ENCODE assay signal across 17 cellular contexts in genomic region chr2:134281815-134282419, GRCh38. TPM values are rescaled to one million over a fixed set of nuclear protein-coding genes. Genes with fewer than 3 reads are reported as not detected.
DNase-seq lines count a peak whose midpoint lies in the region; ATAC-seq and TF ChIP-seq lines count a peak whose summit lies in the region.
"Had no signal": no experiment of that assay in that cellular context is flagged by ENCODE, and none has a peak within 500 bp of the region (broad histone marks: within the 10 kb centered on the region; RNA-seq: fewer than 3 reads in every experiment).

No MANE protein-coding gene starts in this region.

- peaks cover 49 to 86% (median 76%) of the 10 kb centered on the region in 3 donors for H3K4me1 Mint-ChIP-seq in CD8-positive, alpha-beta memory T cell
- peaks cover 42 to 74% (median 62%) of the 10 kb centered on the region in 3 donors for H3K4me1 Mint-ChIP-seq in IgD-negative memory B cell
- peaks cover 62% of the 10 kb centered on the region for H3K4me1 Mint-ChIP-seq in activated T-helper 17 cell treated with anti-CD3 and anti-CD28 coated beads, Interleukin-2, amount 50 U/mL, for 72 hours
- H3K4me1 Mint-ChIP-seq in natural killer cell, result peaks cover 30 to 60% of the 10 kb centered on the region in 2 donors

- H3K27ac Mint-ChIP-seq in CD8-positive, alpha-beta memory T cell, result peak overlapping the region in 4 of 8 donors; percentile 20 to 72 (median 55)
- H3K27ac Mint-ChIP-seq in IgD-negative memory B cell, result peak overlapping the region; percentile 70 to 88 (median 88)
- peak overlapping the region; percentile 84 for H3K27ac Mint-ChIP-seq in activated T-helper 17 cell treated with anti-CD3 and anti-CD28 coated beads, Interleukin-2, amount 50 U/mL, for 72 hours
- no peak overlapping the region for H3K27ac Mint-ChIP-seq in natural killer cell
- H3K27ac Mint-ChIP-seq: H9 had no signal

- peak overlapping the region in 5 of 7 donors; percentile 15 to 82 (median 37) for H3K4me3 Mint-ChIP-seq in CD8-positive, alpha-beta memory T cell
- peak overlapping the region in 3 of 4 donors; percentile 69 to 77 (median 76) for H3K4me3 Mint-ChIP-seq in IgD-negative memory B cell
- peak overlapping the region; percentile 75 for H3K4me3 Mint-ChIP-seq in activated T-helper 17 cell treated with anti-CD3 and anti-CD28 coated beads, Interleukin-2, amount 50 U/mL, for 72 hours
- H3K4me3 Mint-ChIP-seq in natural killer cell, result peak overlapping the region; percentile 18
- H3K4me3 Mint-ChIP-seq: H9 had no signal

- CTCF ChIA-PET in CD8-positive, alpha-beta memory T cell (lab: Charles Lee), result interaction anchor here (0.9 to 1.4 kb wide), 3 partner anchors 32 to 130 kb away, joined by 3 to 4 read pairs (median 3); no protein-coding TSS in a partner anchor

- no peaks in the 10 kb centered on the region for H3K27me3 ChIP-seq in CD8-positive, alpha-beta memory T cell (ENCODE audit: insufficient read depth, low read length, poor library complexity, severe bottlenecking)
- H3K27me3 ChIP-seq: colonic mucosa, hepatocyte, stomach had no signal

- no peak for DNase-seq in CD8-positive, alpha-beta memory T cell
- DNase-seq in natural killer cell (no peak), OCI-M1 (lab: John Stamatoyannopoulos, UW) (no peak)
- no peak for DNase-seq in stimulated activated CD4-positive, alpha-beta T cell treated with anti-CD3 and anti-CD28 coated beads, Interleukin-1b, Interleukin-23, amount 100 ng/mL, for 48 hours
- DNase-seq: colonic mucosa, H9, KBM-7, NCI-H187, NCI-H526 treated with DMSO at 0.1 percent for 48 hours, stomach had no signal

- POLR2A ChIA-PET in CD8-positive, alpha-beta memory T cell (lab: Charles Lee), result interaction anchor here (1.3 kb wide), 1 partner anchor 101 kb away, joined by 7 read pairs; no protein-coding TSS in a partner anchor

- no peak for TF ChIP-seq CTCF in natural killer cell (IDR thresholded peaks at IDR 0.05)

- peaks cover 32% of the 10 kb centered on the region for H3K4me1 ChIP-seq in CD8-positive, alpha-beta memory T cell (ENCODE audit: insufficient read depth, low read length)
- H3K4me1 ChIP-seq: colonic mucosa had no signal

- peaks cover 0 to 2% of the 10 kb centered on the region in 2 donors for H3K27me3 Mint-ChIP-seq in CD8-positive, alpha-beta memory T cell
- H3K27me3 Mint-ChIP-seq in IgD-negative memory B cell, result no peaks in the 10 kb centered on the region
- H3K27me3 Mint-ChIP-seq in activated T-helper 17 cell treated with anti-CD3 and anti-CD28 coated beads, Interleukin-2, amount 50 U/mL, for 72 hours, result no peaks in the 10 kb centered on the region
- peaks cover 60 to 67% of the 10 kb centered on the region in 2 donors for H3K27me3 Mint-ChIP-seq in natural killer cell (ENCODE audit: low read depth in 2 of 2)

- peaks cover 4 to 15% (median 9%) of the 10 kb centered on the region in 3 donors for H3K36me3 Mint-ChIP-seq in CD8-positive, alpha-beta memory T cell
- H3K36me3 Mint-ChIP-seq in IgD-negative memory B cell (peaks cover 10% of the 10 kb centered on the region), natural killer cell (peaks cover 32% of the 10 kb centered on the region)
- H3K36me3 Mint-ChIP-seq in activated T-helper 17 cell treated with anti-CD3 and anti-CD28 coated beads, Interleukin-2, amount 50 U/mL, for 72 hours (ENCODE audit: low read depth), result peaks cover 54% of the 10 kb centered on the region

- intact Hi-C loops in natural killer cell (cut with micrococcal nuclease), result no loop called here

- ATAC-seq in activated T-helper 17 cell treated with anti-CD3 and anti-CD28 coated beads, Interleukin-2, amount 50 U/mL, for 72 hours (replicated peaks), result peak; percentile 59
- no peak for ATAC-seq in natural killer cell
- no peak for ATAC-seq in GM19035 (IDR thresholded peaks at IDR 0.05; ENCODE audit: unreplicated experiment)
- ATAC-seq: esophagus mucosa, left lobe of liver, sciatic nerve had no signal

- no peaks in the 10 kb centered on the region for H3K36me3 ChIP-seq in CD8-positive, alpha-beta memory T cell (ENCODE audit: insufficient read depth, low read length)
- H3K36me3 ChIP-seq: colonic mucosa had no signal

- no peaks in the 10 kb centered on the region for H3K9me3 Mint-ChIP-seq in CD8-positive, alpha-beta memory T cell
- H3K9me3 Mint-ChIP-seq in IgD-negative memory B cell, result peaks cover 0 to 2% (median 0%) of the 10 kb centered on the region in 3 donors
- H3K9me3 Mint-ChIP-seq in activated T-helper 17 cell treated with anti-CD3 and anti-CD28 coated beads, Interleukin-2, amount 50 U/mL, for 72 hours, result no peaks in the 10 kb centered on the region
- no peaks in the 10 kb centered on the region for H3K9me3 Mint-ChIP-seq in natural killer cell
- H3K9me3 Mint-ChIP-seq: H9 had no signal

- H3K9me3 ChIP-seq in CD8-positive, alpha-beta memory T cell (ENCODE audit: low read length), result no peaks in the 10 kb centered on the region
- H3K9me3 ChIP-seq: colonic mucosa, stomach had no signal

- H3K4me3 ChIP-seq in CD8-positive, alpha-beta memory T cell (ENCODE audit: low read length), result no peak overlapping the region
- H3K4me3 ChIP-seq: colonic mucosa, hepatocyte, stomach had no signal

- no peak overlapping the region for H3K27ac ChIP-seq in CD8-positive, alpha-beta memory T cell (ENCODE audit: low read depth, low read length)
- H3K27ac ChIP-seq: colonic mucosa, hepatocyte had no signal

RNA-seq across cellular contexts. Expression of gene MGAT5, which starts 28.0 kb away (rescaled TPM):
- total RNA-seq in CD8-positive, alpha-beta memory T cell, result 10 to 100 TPM; 40.9 to 42.4 TPM
- 6.4 TPM for polyA plus RNA-seq in CD8-positive, alpha-beta memory T cell
- 14.0 TPM for polyA plus RNA-seq in IgD-negative memory B cell
- total RNA-seq in activated T-helper 17 cell treated with anti-CD3 and anti-CD28 coated beads, Interleukin-2, amount 50 U/mL, for 72 hours, result 10 to 100 TPM; 53.0 to 53.1 TPM
- 10 to 100 TPM; 39.7 to 58.2 (median 57.0) TPM for total RNA-seq in natural killer cell

Comparison
In these comparisons a context has a peak if more than half of its experiments do, and no peak if none do; other contexts are left out.
1. H3K27ac Mint-ChIP-seq: peak in IgD-negative memory B cell (3 of 3) and activated T-helper 17 cell treated with anti-CD3 and anti-CD28 coated beads, Interleukin-2, amount 50 U/mL, for 72 hours (single experiment); none in natural killer cell (0 of 2).
2. H3K4me3 Mint-ChIP-seq: peak in every context shown above with its lines; median percentile 76 in IgD-negative memory B cell; 75 in activated T-helper 17 cell treated with anti-CD3 and anti-CD28 coated beads, Interleukin-2, amount 50 U/mL, for 72 hours; 37 in CD8-positive, alpha-beta memory T cell; 18 in natural killer cell.